Comparison of ENCODE assay signal across 20 cellular contexts in genomic region chr1:164949758-164950452, GRCh38.
"Had no signal": no experiment of that assay in that cellular context is flagged by ENCODE, and none has a peak within 500 bp of the region (broad histone marks: within the 10 kb centered on the region; RNA-seq: fewer than 3 reads in every experiment).

No MANE protein-coding gene starts in this region.

- H3K4me3 ChIP-seq: body of pancreas, coronary artery, esophagus squamous epithelium, lung, tibial nerve had no signal

- H3K36me3 Mint-ChIP-seq: activated naive CD8-positive, alpha-beta T cell treated with anti-CD3 and anti-CD28 coated beads for 36 hours had no signal

- H3K4me1 ChIP-seq: body of pancreas, tibial nerve had no signal

- H3K4me1 Mint-ChIP-seq: activated naive CD8-positive, alpha-beta T cell treated with anti-CD3 and anti-CD28 coated beads for 36 hours; central memory CD8-positive, alpha-beta T cell; naive B cell; stimulated activated naive B cell treated with anti-CD40 and anti-IgM and Interleukin-4, amounts not matched to agents 10 μg/mL and 1 μg/mL and 100 μg/mL, for 72 hours had no signal

- H3K4me3 Mint-ChIP-seq: activated naive CD8-positive, alpha-beta T cell treated with anti-CD3 and anti-CD28 coated beads for 36 hours; activated T-helper 1 cell treated with anti-CD3 and anti-CD28 coated beads, Interleukin-12 subunit alpha, Interleukin-12 subunit beta, Interleukin-2, Interleukin-4 antibody, amounts not matched to agents 30 ng/mL and 10 ng/mL and 1 ng/mL, durations not matched to agents 14 hours and 24 hours and 36 hours; central memory CD8-positive, alpha-beta T cell; naive B cell; stimulated activated naive B cell treated with anti-CD40 and anti-IgM and Interleukin-4, amounts not matched to agents 10 μg/mL and 1 μg/mL and 100 μg/mL, for 72 hours; WTC11 had no signal

- H3K27me3 ChIP-seq: body of pancreas, esophagus squamous epithelium, tibial nerve had no signal

- H3K27ac ChIP-seq: body of pancreas, coronary artery, tibial nerve had no signal

- H3K36me3 ChIP-seq: esophagus squamous epithelium, tibial nerve had no signal

- H3K27me3 Mint-ChIP-seq: activated naive CD8-positive, alpha-beta T cell treated with anti-CD3 and anti-CD28 coated beads for 36 hours; central memory CD8-positive, alpha-beta T cell; stimulated activated naive B cell treated with anti-CD40 and anti-IgM and Interleukin-4, amounts not matched to agents 10 μg/mL and 1 μg/mL and 100 μg/mL, for 72 hours had no signal

- DNase-seq: activated CD4-positive, alpha-beta T cell treated with anti-CD3 and anti-CD28 coated beads for 48 hours; activated CD8-positive, alpha-beta memory T cell treated with anti-CD3 and anti-CD28 coated beads, Interleukin-2, amount 50 U/mL, for 48 hours; activated naive CD8-positive, alpha-beta T cell treated with anti-CD3 and anti-CD28 coated beads for 36 hours; amygdala; body of pancreas; esophagus squamous epithelium; foreskin fibroblast; midbrain; naive B cell; retina; stimulated activated CD4-positive, alpha-beta T cell treated with anti-CD3 and anti-CD28 coated beads, Interleukin-15, amount 100 ng/mL, for 24 hours; stimulated activated CD4-positive, alpha-beta T cell treated with anti-CD3 and anti-CD28 coated beads, Interleukin-4, amount 100 ng/mL, for 1 hour; stimulated activated naive B cell treated with anti-CD40 and anti-IgM and Interleukin-4, amounts not matched to agents 10 μg/mL and 1 μg/mL and 100 μg/mL, for 72 hours; T-helper 2 cell had no signal

- ATAC-seq: stimulated activated naive B cell treated with anti-CD40 and anti-IgM and Interleukin-4, amounts not matched to agents 10 μg/mL and 1 μg/mL and 100 μg/mL, for 72 hours; WTC11 had no signal

- H3K27ac Mint-ChIP-seq: activated naive CD8-positive, alpha-beta T cell treated with anti-CD3 and anti-CD28 coated beads for 36 hours; activated T-helper 1 cell treated with anti-CD3 and anti-CD28 coated beads, Interleukin-12 subunit alpha, Interleukin-12 subunit beta, Interleukin-2, Interleukin-4 antibody, amounts not matched to agents 30 ng/mL and 10 ng/mL and 1 ng/mL, durations not matched to agents 14 hours and 24 hours and 36 hours; naive B cell; stimulated activated naive B cell treated with anti-CD40 and anti-IgM and Interleukin-4, amounts not matched to agents 10 μg/mL and 1 μg/mL and 100 μg/mL, for 72 hours; WTC11 had no signal
